ENCODE assay signal across 10 cellular contexts in the genomic region with DNA sequence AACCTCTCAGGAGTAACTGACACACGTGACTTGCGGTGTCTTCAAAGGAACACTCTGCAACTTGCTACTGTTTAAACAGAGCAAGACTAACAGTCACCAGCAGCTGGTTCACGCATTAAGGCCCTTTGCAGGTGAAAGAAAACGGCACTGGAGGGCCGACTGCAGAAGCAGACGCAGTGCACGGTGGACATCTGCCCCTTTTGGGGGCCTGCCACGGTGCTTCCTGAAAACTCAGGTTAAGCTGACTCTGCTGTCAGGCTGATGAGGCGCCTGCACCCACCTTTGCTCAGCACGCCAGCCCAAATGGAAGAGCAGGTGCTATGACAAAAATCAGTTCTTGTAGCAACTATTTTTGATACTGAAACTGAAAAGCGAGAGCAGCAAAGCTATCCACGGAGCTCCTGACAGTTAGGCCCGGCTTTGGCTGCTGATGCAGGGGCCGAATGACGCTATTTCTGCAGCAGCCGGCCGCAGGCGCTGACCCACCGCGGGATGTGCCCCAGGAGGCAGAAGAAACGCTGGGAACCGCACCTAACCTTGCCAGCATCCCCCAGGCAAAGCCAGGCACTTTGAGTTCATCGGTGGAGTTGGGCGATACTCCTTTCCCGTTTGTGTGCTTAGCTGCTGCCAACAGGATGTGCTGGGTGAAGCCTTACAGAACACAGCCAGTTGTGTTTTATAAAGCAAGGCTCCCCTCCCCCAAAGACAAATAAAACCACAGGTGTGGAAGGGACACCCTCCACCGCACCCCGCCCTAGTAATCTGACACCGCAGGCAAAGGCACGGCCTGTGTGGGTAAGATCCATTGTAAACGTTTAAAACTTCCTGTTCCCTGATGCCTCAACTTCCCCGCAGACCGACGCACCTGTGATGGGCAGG. TPM values are rescaled to one million over a fixed set of nuclear protein-coding genes. Genes with fewer than 3 reads are reported as not detected.
DNase-seq lines count a peak whose midpoint lies in the region; ATAC-seq and TF ChIP-seq lines count a peak whose summit lies in the region.
"Had no signal": no experiment of that assay in that cellular context is flagged by ENCODE, and none has a peak within 500 bp of the region (broad histone marks: within the 10 kb centered on the region; RNA-seq: fewer than 3 reads in every experiment).

No MANE protein-coding gene starts in this region.

- no peak overlapping the region for H2AFZ ChIP-seq in hepatocyte

- TF ChIP-seq CTCF in right atrium auricular region (IDR thresholded peaks at IDR 0.05) (no peak), hepatocyte (IDR thresholded peaks at IDR 0.05; ENCODE audit: poor library complexity) (no peak)

- H3K4me2 ChIP-seq in hepatocyte, result peak overlapping the region; percentile 65

- WGBS in hepatocyte (ENCODE audit: low lambda C conversion rate, missing lambda C conversion rate), result 39% methylated on average over 33 of the region's 33 CpGs

- DNase-seq in Right ventricle myocardium superior (no peak), right atrium auricular region (ENCODE audit: low spot score) (no peak), NCI-H2196 (lab: John Stamatoyannopoulos, UW; ENCODE audit: unreplicated experiment) (peak; percentile 96), activated T-cell treated with anti-CD3 and anti-CD28 coated beads for 24 hours (ENCODE audit: low read depth) (peak; percentile 38), hepatocyte (ENCODE audit: low spot score) (peak; percentile 78), NCI-H446 (lab: John Stamatoyannopoulos, UW) (no peak)
- DNase-seq in stimulated activated CD4-positive, alpha-beta T cell treated with anti-CD3 and anti-CD28 coated beads, TNF-alpha, amount 100 ng/mL, for 1 hour (ENCODE audit: low read depth in 3 of 3, low spot score in 1 of 3), result peak in 2 of 3 donors; percentile 13 to 19

- intact Hi-C loops in Right ventricle myocardium superior (cut with DNase I), result no loop called here

- H3K4me1 ChIP-seq in right atrium auricular region (peaks cover 0 to 8% of the 10 kb centered on the region in 2 donors), hepatocyte (ENCODE audit: insufficient read depth) (peaks cover 18% of the 10 kb centered on the region)

- no peaks in the 10 kb centered on the region for H3K27me3 ChIP-seq in right atrium auricular region
- no peaks in the 10 kb centered on the region for H3K27me3 ChIP-seq in hepatocyte
- H3K27me3 ChIP-seq: dorsolateral prefrontal cortex had no signal

- H3K79me2 ChIP-seq in hepatocyte, result no peaks in the 10 kb centered on the region

- H3K4me3 ChIP-seq in right atrium auricular region (no peak overlapping the region), hepatocyte (no peak overlapping the region)
- H3K4me3 ChIP-seq: dorsolateral prefrontal cortex, thoracic aorta had no signal

- ATAC-seq in Right ventricle myocardium superior (ENCODE audit: poor library complexity) (peak; percentile 63), HG03095 (IDR thresholded peaks at IDR 0.05; ENCODE audit: unreplicated experiment) (peak; percentile 56)

- H3K36me3 ChIP-seq in right atrium auricular region (peaks cover 34% of the 10 kb centered on the region), hepatocyte (replicated peaks; ENCODE audit: insufficient read depth, low read depth) (no peaks in the 10 kb centered on the region)

- no peaks in the 10 kb centered on the region for H4K20me1 ChIP-seq in hepatocyte (ENCODE audit: insufficient read depth, poor library complexity, severe bottlenecking)

- no peaks in the 10 kb centered on the region for H3K9me2 ChIP-seq in hepatocyte (replicated peaks; ENCODE audit: insufficient read depth)

- no peaks in the 10 kb centered on the region for H3K9me3 ChIP-seq in right atrium auricular region
- H3K9me3 ChIP-seq in hepatocyte (ENCODE audit: low read depth), result no peaks in the 10 kb centered on the region
- H3K9me3 ChIP-seq: thoracic aorta had no signal

- H3K27ac ChIP-seq in right atrium auricular region, result no peak overlapping the region
- peak overlapping the region; percentile 71 for H3K27ac ChIP-seq in hepatocyte
- H3K27ac ChIP-seq: dorsolateral prefrontal cortex, thoracic aorta had no signal

RNA-seq across cellular contexts. Expression of a gene that starts 21.1 kb away (rescaled TPM):
- not detected for total RNA-seq in Right ventricle myocardium superior
- not detected for total RNA-seq in right atrium auricular region
- not detected in 2 replicates for total RNA-seq in hepatocyte
- 0.08 TPM in 1 of 2 replicates, not detected in the other for polyA plus RNA-seq in hepatocyte
- total RNA-seq: thoracic aorta had no signal

RNA-seq across cellular contexts. Expression of a gene that starts 29.0 kb away (rescaled TPM):
- total RNA-seq in Right ventricle myocardium superior (30.4 TPM), right atrium auricular region (10 to 100 TPM; 56.6 to 85.4 TPM), hepatocyte (99.3 and 130 TPM in 2 replicates)
- 129 and 143 TPM in 2 replicates for polyA plus RNA-seq in hepatocyte

Comparison
In these comparisons a context has a peak if more than half of its experiments do, and no peak if none do; other contexts are left out.
1. DNase-seq: peak in NCI-H2196 (single experiment), activated T-cell treated with anti-CD3 and anti-CD28 coated beads for 24 hours (single experiment), hepatocyte (single experiment) and stimulated activated CD4-positive, alpha-beta T cell treated with anti-CD3 and anti-CD28 coated beads, TNF-alpha, amount 100 ng/mL, for 1 hour (2 of 3); none in Right ventricle myocardium superior (single experiment), right atrium auricular region (single experiment) and NCI-H446 (0 of 2).